ENCODE assay signal across 10 cellular contexts in genomic region chr1:11648732-11649158, GRCh38. TPM values are rescaled to one million over a fixed set of nuclear protein-coding genes. Genes with fewer than 3 reads are reported as not detected.
DNase-seq lines count a peak whose midpoint lies in the region; ATAC-seq and TF ChIP-seq lines count a peak whose summit lies in the region.
"Had no signal": no experiment of that assay in that cellular context is flagged by ENCODE, and none has a peak within 500 bp of the region (broad histone marks: within the 10 kb centered on the region; RNA-seq: fewer than 3 reads in every experiment).

No MANE protein-coding gene starts in this region.

- H2AFZ ChIP-seq in Karpas-422 (ENCODE audit: low read length) (no peak overlapping the region), hepatocyte (no peak overlapping the region)

- DNase-seq in Karpas-422 = peak; percentile 55
- DNase-seq in activated T-cell treated with anti-CD3 and anti-CD28 coated beads, Interleukin-2, amount 50 U/mL, for 48 hours = peak; percentile 54 to 62
- peak; percentile 51 for DNase-seq in hepatocyte (ENCODE audit: low spot score)
- peak; percentile 38 for DNase-seq in stimulated activated CD4-positive, alpha-beta T cell treated with anti-CD3 and anti-CD28 coated beads, Interleukin-4, amount 100 ng/mL, for 24 hours
- DNase-seq in NCI-H524 (lab: John Stamatoyannopoulos, UW) = no peak
- DNase-seq: tibial artery had no signal

- WGBS in hepatocyte (ENCODE audit: low lambda C conversion rate, missing lambda C conversion rate) = 35% methylated on average over 19 of the region's 30 CpGs

- no peak overlapping the region for H3K9ac ChIP-seq in Karpas-422 (ENCODE audit: low read length)

- no peak for TF ChIP-seq CTCF in hepatocyte (IDR thresholded peaks at IDR 0.05; ENCODE audit: poor library complexity)

- no peaks in the 10 kb centered on the region for H3K79me2 ChIP-seq in Karpas-422 (ENCODE audit: low read length)
- H3K79me2 ChIP-seq in hepatocyte = peaks cover 20% of the 10 kb centered on the region

- H3K4me1 ChIP-seq in Karpas-422 (ENCODE audit: low read length) (peaks cover 10% of the 10 kb centered on the region), hepatocyte (ENCODE audit: insufficient read depth) (peaks cover 8% of the 10 kb centered on the region)

- H3K27ac ChIP-seq in Karpas-422 (ENCODE audit: low read length) = no peak overlapping the region
- H3K27ac ChIP-seq in hepatocyte = no peak overlapping the region
- H3K27ac ChIP-seq: tibial artery had no signal

- H3K4me3 ChIP-seq in Karpas-422 (ENCODE audit: low read length) (no peak overlapping the region), hepatocyte (no peak overlapping the region)
- H3K4me3 ChIP-seq: tibial artery had no signal

- ATAC-seq in HG03442 (IDR thresholded peaks at IDR 0.05; ENCODE audit: unreplicated experiment) (no peak), GM18909 (IDR thresholded peaks at IDR 0.05; ENCODE audit: poor library complexity, unreplicated experiment) (no peak), GM19455 (IDR thresholded peaks at IDR 0.05; ENCODE audit: unreplicated experiment) (no peak)
- ATAC-seq: SK-N-SH treated with all-trans-retinoic acid at 6 μM for 48 hours had no signal

- H4K20me1 ChIP-seq in Karpas-422 (ENCODE audit: insufficient read depth, low read depth, low read length) = no peaks in the 10 kb centered on the region; the same call in 1 of the 2 replicates
- no peaks in the 10 kb centered on the region for H4K20me1 ChIP-seq in hepatocyte (ENCODE audit: insufficient read depth, poor library complexity, severe bottlenecking)

- H3K9me3 ChIP-seq in Karpas-422 (ENCODE audit: low read length) (no peaks in the 10 kb centered on the region), hepatocyte (ENCODE audit: low read depth) (no peaks in the 10 kb centered on the region)
- H3K9me3 ChIP-seq: tibial artery had no signal

- H3K27me3 ChIP-seq in Karpas-422 (ENCODE audit: low read length) = no peaks in the 10 kb centered on the region
- H3K27me3 ChIP-seq in hepatocyte = no peaks in the 10 kb centered on the region

- H3K9me2 ChIP-seq in Karpas-422 (replicated peaks; ENCODE audit: insufficient read depth, low read length) = no peaks in the 10 kb centered on the region
- no peaks in the 10 kb centered on the region for H3K9me2 ChIP-seq in hepatocyte (replicated peaks; ENCODE audit: insufficient read depth)

- no peak overlapping the region for H3K4me2 ChIP-seq in Karpas-422 (ENCODE audit: low read depth, low read length, poor library complexity, severe bottlenecking)
- H3K4me2 ChIP-seq in hepatocyte = peak overlapping the region; percentile 25

- H3K36me3 ChIP-seq in Karpas-422 (ENCODE audit: insufficient read depth, low read length) (no peaks in the 10 kb centered on the region), hepatocyte (replicated peaks; ENCODE audit: insufficient read depth, low read depth) (no peaks in the 10 kb centered on the region)
- H3K36me3 ChIP-seq: tibial artery had no signal

RNA-seq across cellular contexts. Expression of gene FBXO2, which starts 5.5 kb away (rescaled TPM):
- total RNA-seq in Karpas-422 (2014; rRNA removed; shearing (Covaris generic); ENCODE audit: low replicate concordance) = not detected in 2 replicates
- 122 and 134 TPM in 2 replicates for total RNA-seq in hepatocyte
- polyA plus RNA-seq in hepatocyte = 339 and 349 TPM in 2 replicates

RNA-seq across cellular contexts. Expression of gene FBXO44, which starts 5.9 kb away (rescaled TPM):
- 0.87 TPM in 1 of 2 replicates, not detected in the other for total RNA-seq in Karpas-422 (2014; rRNA removed; shearing (Covaris generic); ENCODE audit: low replicate concordance)
- total RNA-seq in hepatocyte = 15.9 and 24.8 TPM in 2 replicates
- polyA plus RNA-seq in hepatocyte = 37.9 and 41.2 TPM in 2 replicates

RNA-seq across cellular contexts. Expression of gene FBXO6, which starts 15.3 kb away (rescaled TPM):
- total RNA-seq in Karpas-422 (2014; rRNA removed; shearing (Covaris generic); ENCODE audit: low replicate concordance) = 0.25 and 0.60 TPM in 2 replicates
- 19.4 and 21.5 TPM in 2 replicates for total RNA-seq in hepatocyte
- 28.9 and 30.0 TPM in 2 replicates for polyA plus RNA-seq in hepatocyte

RNA-seq across cellular contexts. Expression of gene MAD2L2, which starts 32.2 kb away (rescaled TPM):
- 89.3 and 117 TPM in 2 replicates for total RNA-seq in Karpas-422 (2014; rRNA removed; shearing (Covaris generic); ENCODE audit: low replicate concordance)
- total RNA-seq in hepatocyte = 40.6 and 46.8 TPM in 2 replicates
- 63.2 and 72.7 TPM in 2 replicates for polyA plus RNA-seq in hepatocyte

RNA-seq across cellular contexts. Expression of gene DRAXIN, which starts 42.8 kb away (rescaled TPM):
- not detected in 2 replicates for total RNA-seq in Karpas-422 (2014; rRNA removed; shearing (Covaris generic); ENCODE audit: low replicate concordance)
- total RNA-seq in hepatocyte = 0.16 and 0.60 TPM in 2 replicates
- 0.28 TPM in 1 of 2 replicates, not detected in the other for polyA plus RNA-seq in hepatocyte

Comparison
In these comparisons a context has a peak if more than half of its experiments do, and no peak if none do; other contexts are left out.
1. DNase-seq: peak in Karpas-422 (single experiment), activated T-cell treated with anti-CD3 and anti-CD28 coated beads, Interleukin-2, amount 50 U/mL, for 48 hours (2 of 2), hepatocyte (single experiment) and stimulated activated CD4-positive, alpha-beta T cell treated with anti-CD3 and anti-CD28 coated beads, Interleukin-4, amount 100 ng/mL, for 24 hours (single experiment); none in NCI-H524 (0 of 2).
2. RNA of gene FBXO2, which starts 5.5 kb away (total RNA-seq): 122 to 134 TPM in hepatocyte; not detected in Karpas-422; every median in the first group is over 100 times any median in the second.
3. RNA of gene FBXO6, which starts 15.3 kb away (total RNA-seq): 19.4 to 21.5 TPM in hepatocyte; 0.25 to 0.60 TPM in Karpas-422; every median in the first group is over 10 times any median in the second.